1 cellular context compared by ENCODE assay signal in the genomic region with DNA sequence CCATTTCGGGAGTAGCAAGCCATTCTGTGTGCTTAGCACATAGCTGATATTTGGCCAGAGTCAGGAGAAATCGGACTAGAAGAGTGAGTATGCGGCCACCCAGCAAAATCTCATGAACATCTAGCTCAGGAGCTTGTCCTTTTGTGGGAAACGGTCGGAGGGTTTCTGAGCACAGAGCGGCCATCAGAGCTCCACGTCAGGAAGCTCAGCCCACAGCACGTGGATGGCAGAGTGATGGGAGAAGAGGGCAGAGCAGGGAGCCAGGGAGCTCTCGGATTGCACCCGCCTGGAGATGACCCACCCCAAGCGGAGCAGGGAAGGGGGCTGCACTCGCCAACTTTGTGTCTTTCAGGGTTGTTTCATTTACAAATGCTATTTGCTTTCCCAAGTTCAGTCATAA.
TF ChIP-seq lines count a peak whose summit lies in the region.

No MANE protein-coding gene starts in this region.

TF ChIP-seq in H1, 55 proteins besides CTCF, POLR2A, EP300 and RAD21:
- no peak for TF ChIP-seq CBX5 (IDR thresholded peaks at IDR 0.05; ENCODE audit: low read depth, low read length)
- TF ChIP-seq SAP30 (IDR thresholded peaks at IDR 0.05; ENCODE audit: insufficient read depth, insufficient replicate concordance, low read length) = no peak
- no peak for TF ChIP-seq FOSL1 (IDR thresholded peaks at IDR 0.05; ENCODE audit: insufficient read depth, low read depth, low read length)
- TF ChIP-seq TBP (IDR thresholded peaks at IDR 0.05; ENCODE audit: low read depth, low read length) = no peak
- TF ChIP-seq TAF1 (IDR thresholded peaks at IDR 0.05; ENCODE audit: low read depth, low read length) = no peak
- TF ChIP-seq RBBP5 (IDR thresholded peaks at IDR 0.05; ENCODE audit: borderline replicate concordance, low read depth, low read length) = no peak
- no peak for TF ChIP-seq ASH2L (IDR thresholded peaks at IDR 0.05; ENCODE audit: low read length)
- TF ChIP-seq, protein P1, sequence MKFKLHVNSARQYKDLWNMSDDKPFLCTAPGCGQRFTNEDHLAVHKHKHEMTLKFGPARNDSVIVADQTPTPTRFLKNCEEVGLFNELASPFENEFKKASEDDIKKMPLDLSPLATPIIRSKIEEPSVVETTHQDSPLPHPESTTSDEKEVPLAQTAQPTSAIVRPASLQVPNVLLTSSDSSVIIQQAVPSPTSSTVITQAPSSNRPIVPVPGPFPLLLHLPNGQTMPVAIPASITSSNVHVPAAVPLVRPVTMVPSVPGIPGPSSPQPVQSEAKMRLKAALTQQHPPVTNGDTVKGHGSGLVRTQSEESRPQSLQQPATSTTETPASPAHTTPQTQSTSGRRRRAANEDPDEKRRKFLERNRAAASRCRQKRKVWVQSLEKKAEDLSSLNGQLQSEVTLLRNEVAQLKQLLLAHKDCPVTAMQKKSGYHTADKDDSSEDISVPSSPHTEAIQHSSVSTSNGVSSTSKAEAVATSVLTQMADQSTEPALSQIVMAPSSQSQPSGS (IDR thresholded peaks at IDR 0.05; ENCODE audit: low read length) = no peak
- no peak for TF ChIP-seq BACH1 (IDR thresholded peaks at IDR 0.05; ENCODE audit: low read length)
- no peak for TF ChIP-seq CTBP2 (IDR thresholded peaks at IDR 0.05; ENCODE audit: borderline replicate concordance, insufficient read depth, insufficient read length, low read length)
- no peak for TF ChIP-seq NANOG (IDR thresholded peaks at IDR 0.05; ENCODE audit: insufficient read depth, low read depth, low read length, poor library complexity, severe bottlenecking)
- no peak for TF ChIP-seq KDM1A (IDR thresholded peaks at IDR 0.05; ENCODE audit: borderline replicate concordance, low read length)
- TF ChIP-seq YY1 (IDR thresholded peaks at IDR 0.05; ENCODE audit: low read depth, low read length) = no peak
- no peak for TF ChIP-seq GTF2F1 (IDR thresholded peaks at IDR 0.05; ENCODE audit: borderline replicate concordance, low read depth, low read length)
- TF ChIP-seq TCF12 (IDR thresholded peaks at IDR 0.05; ENCODE audit: low read depth, low read length) = no peak
- TF ChIP-seq SP1 (IDR thresholded peaks at IDR 0.05; ENCODE audit: low read depth, low read length) = no peak
- no peak for TF ChIP-seq EZH2 (IDR thresholded peaks at IDR 0.05; ENCODE audit: low read depth, low read length, severe bottlenecking)
- TF ChIP-seq BCL11A (IDR thresholded peaks at IDR 0.05; ENCODE audit: low read depth in 2 of 2, low read length in 2 of 2) = no peak
- no peak for TF ChIP-seq SRF (IDR thresholded peaks at IDR 0.05; ENCODE audit: low read depth, low read length)
